ENCODE assay signal across 21 cellular contexts in genomic region chr10:28986856-28987255, GRCh38.
"Had no signal": no experiment of that assay in that cellular context is flagged by ENCODE, and none has a peak within 500 bp of the region (broad histone marks: within the 10 kb centered on the region; RNA-seq: fewer than 3 reads in every experiment).

No MANE protein-coding gene starts in this region.

- H3K9me3 Mint-ChIP-seq: natural killer cell treated with Interleukin-12 subunit alpha and Interleukin-12 subunit beta and Interleukin-15 and Interleukin-18, amount 100 ng/mL, for 72 hours had no signal

- H3K27me3 Mint-ChIP-seq: progenitor cell of endocrine pancreas, type B pancreatic cell had no signal

- H3K36me3 Mint-ChIP-seq: natural killer cell treated with Interleukin-12 subunit alpha and Interleukin-12 subunit beta and Interleukin-15 and Interleukin-18, amount 100 ng/mL, for 72 hours; type B pancreatic cell had no signal

- ATAC-seq: gastrocnemius medialis; heart right ventricle; left cardiac atrium; left ventricle myocardium superior; natural killer cell treated with Interleukin-12 subunit alpha and Interleukin-12 subunit beta and Interleukin-15 and Interleukin-18, amount 100 ng/mL, for 72 hours; pancreas; right cardiac atrium had no signal

- FAIRE-seq: pancreas, small intestine, urothelium cell line had no signal

- H3K9me3 ChIP-seq: gastrocnemius medialis, heart right ventricle, pancreas had no signal

- H3K4me3 Mint-ChIP-seq: natural killer cell treated with Interleukin-12 subunit alpha and Interleukin-12 subunit beta and Interleukin-15 and Interleukin-18, amount 100 ng/mL, for 72 hours; type B pancreatic cell had no signal

- H3K4me3 ChIP-seq: dorsolateral prefrontal cortex, gastrocnemius medialis, heart right ventricle, lung, pancreas had no signal

- H3K27me3 ChIP-seq: gastrocnemius medialis, heart right ventricle, pancreas had no signal

- H3K36me3 ChIP-seq: gastrocnemius medialis, heart right ventricle, pancreas had no signal

- DNase-seq: cortex of kidney; dorsolateral prefrontal cortex; effector CD8-positive, alpha-beta T cell; gastrocnemius medialis; heart right ventricle; hypothalamus; islet precursor cell; left cardiac atrium; left ventricle myocardium superior; midbrain; occipital lobe; pancreas; right cardiac atrium; small intestine; stimulated activated CD4-positive, alpha-beta T cell treated with anti-CD3 and anti-CD28 coated beads, Interleukin-12 subunit alpha, Interleukin-12 subunit beta, amount 100 ng/mL, for 4 hours; stimulated activated naive CD4-positive, alpha-beta T cell treated with Interleukin-2 at 50 U/mL for 16 hours had no signal

- H3K27ac ChIP-seq: dorsolateral prefrontal cortex, gastrocnemius medialis, heart right ventricle, pancreas had no signal

- H3K27ac Mint-ChIP-seq: natural killer cell treated with Interleukin-12 subunit alpha and Interleukin-12 subunit beta and Interleukin-15 and Interleukin-18, amount 100 ng/mL, for 72 hours; progenitor cell of endocrine pancreas; type B pancreatic cell had no signal
